ENCODE assay signal across 16 cellular contexts in the genomic region with DNA sequence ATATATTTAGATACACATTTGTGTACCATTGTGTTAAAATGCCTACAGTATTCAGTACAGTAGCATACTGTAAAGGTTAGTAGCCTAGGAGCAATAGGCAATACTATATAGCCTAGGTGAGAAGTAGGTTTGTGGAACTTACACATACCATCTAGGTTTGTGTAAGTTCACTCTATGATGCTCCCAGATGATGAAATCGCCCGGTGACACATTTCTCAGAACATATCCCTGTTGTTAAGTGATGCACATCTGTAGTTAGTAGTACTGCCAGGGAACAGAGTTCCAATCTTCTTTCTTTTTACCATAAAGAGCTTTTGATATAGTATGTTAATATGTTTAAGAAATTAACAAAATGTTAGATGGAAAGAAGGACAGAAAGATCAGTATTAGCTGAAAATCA.
"Had no signal": no experiment of that assay in that cellular context is flagged by ENCODE, and none has a peak within 500 bp of the region (broad histone marks: within the 10 kb centered on the region; RNA-seq: fewer than 3 reads in every experiment).

No MANE protein-coding gene starts in this region.

- H3K27me3 ChIP-seq: colonic mucosa, heart right ventricle, stomach had no signal

- H3K36me3 ChIP-seq: colonic mucosa, prostate gland had no signal

- H3K27ac Mint-ChIP-seq: activated B cell treated with CpG ODN at 0.5 μM for 24 hours; activated naive CD8-positive, alpha-beta T cell treated with anti-CD3 and anti-CD28 coated beads for 36 hours; nephron progenitor cell; T-helper 17 cell had no signal

- DNase-seq: activated B cell treated with CpG ODN at 0.5 μM for 24 hours; activated CD4-positive, alpha-beta T cell treated with anti-CD3 and anti-CD28 coated beads, Interleukin-2, amount 50 U/mL, for 1 hour; activated naive CD8-positive, alpha-beta T cell treated with anti-CD3 and anti-CD28 coated beads for 36 hours; activated T-cell treated with anti-CD3 and anti-CD28 coated beads, Interleukin-2, amount 50 U/mL, for 1 hour; aorta; colonic mucosa; effector CD4-positive, alpha-beta T cell; heart right ventricle; kidney; left ventricle myocardium superior; nephron progenitor cell; stimulated activated CD4-positive, alpha-beta T cell treated with anti-CD3 and anti-CD28 coated beads, Interleukin-15, amount 100 ng/mL, for 24 hours; stomach; T-helper 17 cell had no signal

- H3K4me3 ChIP-seq: colonic mucosa, heart right ventricle, prostate gland, stomach, thoracic aorta had no signal

- H3K4me1 Mint-ChIP-seq: activated B cell treated with CpG ODN at 0.5 μM for 24 hours; activated naive CD8-positive, alpha-beta T cell treated with anti-CD3 and anti-CD28 coated beads for 36 hours had no signal

- H3K9me3 ChIP-seq: colonic mucosa, heart right ventricle, prostate gland, stomach, thoracic aorta had no signal

- H3K9me3 Mint-ChIP-seq: activated B cell treated with CpG ODN at 0.5 μM for 24 hours; activated naive CD8-positive, alpha-beta T cell treated with anti-CD3 and anti-CD28 coated beads for 36 hours; nephron progenitor cell had no signal

- H3K4me3 Mint-ChIP-seq: activated B cell treated with CpG ODN at 0.5 μM for 24 hours; activated naive CD8-positive, alpha-beta T cell treated with anti-CD3 and anti-CD28 coated beads for 36 hours; nephron progenitor cell; T-helper 17 cell had no signal

- H3K27me3 Mint-ChIP-seq: activated B cell treated with CpG ODN at 0.5 μM for 24 hours; activated naive CD8-positive, alpha-beta T cell treated with anti-CD3 and anti-CD28 coated beads for 36 hours; T-helper 17 cell had no signal

- H3K27ac ChIP-seq: colonic mucosa, heart right ventricle, prostate gland, stomach, thoracic aorta had no signal

- H3K4me1 ChIP-seq: colonic mucosa, heart right ventricle, prostate gland, stomach had no signal

- ATAC-seq: heart right ventricle, left ventricle myocardium superior, T-helper 17 cell had no signal
